In the genomic region with DNA sequence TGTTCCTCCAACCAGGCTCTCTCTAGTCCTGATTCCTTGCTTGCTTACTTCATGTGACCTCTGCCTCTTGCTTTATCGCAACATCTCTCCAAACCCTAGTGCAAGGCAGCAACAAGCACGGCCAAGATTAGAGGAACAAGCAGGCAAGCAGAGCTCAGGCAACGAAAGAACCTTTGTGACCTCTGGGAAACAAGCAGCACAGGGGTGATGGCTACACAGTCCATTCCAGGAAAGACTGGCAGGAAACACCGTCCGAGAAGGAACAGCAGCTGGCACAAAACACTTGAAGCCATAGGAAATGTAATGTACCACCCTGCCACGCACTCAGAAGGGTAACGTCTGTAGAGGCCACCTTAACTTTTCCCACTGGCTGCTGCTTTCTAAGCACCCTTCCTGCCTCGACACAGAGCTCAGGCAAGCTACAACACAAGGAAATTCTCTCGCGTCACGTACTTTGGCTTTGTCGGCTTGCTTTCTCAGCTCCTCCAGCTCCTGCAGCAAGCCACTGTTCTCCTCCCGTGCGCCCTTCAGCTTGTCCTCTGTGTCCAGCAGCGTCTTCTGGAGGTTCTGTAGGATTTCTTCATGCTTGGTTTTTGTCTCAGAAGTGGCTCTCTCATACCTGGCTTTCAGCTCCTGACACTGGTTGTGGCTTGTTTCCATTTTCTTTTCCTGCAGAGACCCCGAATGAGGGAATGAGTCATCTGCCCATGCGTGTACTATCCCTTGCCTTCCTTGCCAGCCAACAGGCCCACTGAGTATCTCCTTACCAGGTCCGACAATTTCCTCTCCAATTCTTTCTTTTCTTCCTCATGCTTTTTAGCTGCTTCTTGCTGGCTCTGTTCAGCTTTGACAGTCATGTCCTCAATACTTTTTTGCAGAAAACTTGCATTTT, we compare ENCODE assay signal across 20 cellular contexts.
DNase-seq lines count a peak whose midpoint lies in the region; ATAC-seq and TF ChIP-seq lines count a peak whose summit lies in the region.
"Had no signal": no experiment of that assay in that cellular context is flagged by ENCODE, and none has a peak within 500 bp of the region (broad histone marks: within the 10 kb centered on the region; RNA-seq: fewer than 3 reads in every experiment).

No MANE protein-coding gene starts in this region.

- H3K4me2 ChIP-seq in MM.1S (ENCODE audit: low read depth, low read length) = no peak overlapping the region

- no peaks in the 10 kb centered on the region for H3F3A ChIP-seq in MM.1S (ENCODE audit: insufficient read depth, low read length)

- no peak overlapping the region for H3K9ac ChIP-seq in MM.1S (ENCODE audit: low read length)

- no peak for TF ChIP-seq EP300 in transverse colon (IDR thresholded peaks at IDR 0.05; ENCODE audit: low read depth)

- H3K36me3 ChIP-seq in MM.1S (replicated peaks; ENCODE audit: insufficient read depth, low read length) (no peaks in the 10 kb centered on the region; the same call in 1 of the 2 replicates), transverse colon (peaks cover 0 to 67% (median 32%) of the 10 kb centered on the region in 4 donors)
- H3K36me3 ChIP-seq: ovary had no signal

- H3K27ac Mint-ChIP-seq in activated naive CD4-positive, alpha-beta T cell treated with anti-CD3 and anti-CD28 coated beads, Interleukin-2, amount 50 U/mL, for 24 hours = peak overlapping the region; percentile 63
- H3K27ac Mint-ChIP-seq in T-helper 17 cell = peak overlapping the region; percentile 88
- peak overlapping the region; percentile 39 for H3K27ac Mint-ChIP-seq in stimulated activated effector memory CD8-positive, alpha-beta T cell treated with anti-CD3 and anti-CD28 coated beads, Interleukin-12 subunit alpha, Interleukin-12 subunit beta, amount 100 ng/mL, for 72 hours

- peak overlapping the region; percentile 53 for H3K4me3 Mint-ChIP-seq in activated naive CD4-positive, alpha-beta T cell treated with anti-CD3 and anti-CD28 coated beads, Interleukin-2, amount 50 U/mL, for 24 hours
- peak overlapping the region; percentile 31 for H3K4me3 Mint-ChIP-seq in T-helper 17 cell
- no peak overlapping the region for H3K4me3 Mint-ChIP-seq in stimulated activated effector memory CD8-positive, alpha-beta T cell treated with anti-CD3 and anti-CD28 coated beads, Interleukin-12 subunit alpha, Interleukin-12 subunit beta, amount 100 ng/mL, for 72 hours

- H2AFZ ChIP-seq in MM.1S (ENCODE audit: low read length) = no peak overlapping the region

- no peak for ATAC-seq in T-helper 17 cell
- no peak for ATAC-seq in stimulated activated effector memory CD8-positive, alpha-beta T cell treated with anti-CD3 and anti-CD28 coated beads, Interleukin-12 subunit alpha, Interleukin-12 subunit beta, amount 100 ng/mL, for 72 hours

- WGBS in transverse colon (ENCODE audit: low coverage in 1 of 2), 2 donors = 80 to 90% methylated on average over 9 to 18 of the region's 18 CpGs

- H3K4me3 ChIP-seq in MM.1S (ENCODE audit: low read length) (no peak overlapping the region), transverse colon (no peak overlapping the region)
- H3K4me3 ChIP-seq: ovary, suprapubic skin had no signal

- no peaks in the 10 kb centered on the region for H3K9me3 ChIP-seq in T-helper 17 cell (ENCODE audit: control insufficient read depth, low read length, poor library complexity, severe bottlenecking)
- no peaks in the 10 kb centered on the region for H3K9me3 ChIP-seq in MM.1S (replicated peaks; ENCODE audit: insufficient read depth, low read length)
- H3K9me3 ChIP-seq in transverse colon = no peaks in the 10 kb centered on the region
- H3K9me3 ChIP-seq: ovary, suprapubic skin had no signal

- H3K27ac ChIP-seq in MM.1S (ENCODE audit: low read length) = no peak overlapping the region
- no peak overlapping the region for H3K27ac ChIP-seq in transverse colon
- H3K27ac ChIP-seq: ovary, suprapubic skin had no signal

- in situ Hi-C loops in transverse colon (cut with MboI; ENCODE audit: low pct_ligation_motif_present in 1 of 4, low pct_unique_long_range_greater_than_20kb in 1 of 4, low sequenced_read_pairs in 3 of 4) = no loop called here

- H3K79me2 ChIP-seq in MM.1S (ENCODE audit: low read length) = no peaks in the 10 kb centered on the region

- peaks cover 14% of the 10 kb centered on the region for H3K36me3 Mint-ChIP-seq in activated naive CD4-positive, alpha-beta T cell treated with anti-CD3 and anti-CD28 coated beads, Interleukin-2, amount 50 U/mL, for 24 hours
- H3K36me3 Mint-ChIP-seq in T-helper 17 cell (ENCODE audit: low read depth) = peaks cover 9% of the 10 kb centered on the region
- H3K36me3 Mint-ChIP-seq in stimulated activated effector memory CD8-positive, alpha-beta T cell treated with anti-CD3 and anti-CD28 coated beads, Interleukin-12 subunit alpha, Interleukin-12 subunit beta, amount 100 ng/mL, for 72 hours = peaks cover 98% of the 10 kb centered on the region

- DNase-seq in activated naive CD4-positive, alpha-beta T cell (lab: John Stamatoyannopoulos, UW) = no peak
- DNase-seq in T-helper 17 cell (no peak), dermis blood vessel endothelial cell (peak; percentile 81), MM.1S (no peak), OCI-M1 (lab: John Stamatoyannopoulos, UW) (no peak), transverse colon (no peak)
- DNase-seq in stimulated activated effector memory CD8-positive, alpha-beta T cell treated with anti-CD3 and anti-CD28 coated beads, Interleukin-12 subunit alpha, Interleukin-12 subunit beta, amount 100 ng/mL, for 72 hours (ENCODE audit: low spot score in 2 of 2) = no peak
- DNase-seq: activated CD4-positive, alpha-beta T cell treated with anti-CD3 and anti-CD28 coated beads, Interleukin-2, amount 50 U/mL, for 48 hours; caudate nucleus; effector CD8-positive, alpha-beta T cell; GF-D8; hypothalamus; NCI-H1694; NCI-H226; ovary; SHP77; stimulated activated CD4-positive, alpha-beta T cell treated with anti-CD3 and anti-CD28 coated beads, Interleukin-2, amount 100 ng/mL, for 48 hours; T1000 had no signal

- H3K27me3 ChIP-seq in MM.1S (replicated peaks; ENCODE audit: insufficient read depth, low read length) (no peaks in the 10 kb centered on the region), transverse colon (no peaks in the 10 kb centered on the region)
- H3K27me3 ChIP-seq: ovary, suprapubic skin had no signal

- no peak for TF ChIP-seq POLR2A in transverse colon (IDR thresholded peaks at IDR 0.05)

- no peaks in the 10 kb centered on the region for H3K27me3 Mint-ChIP-seq in activated naive CD4-positive, alpha-beta T cell treated with anti-CD3 and anti-CD28 coated beads, Interleukin-2, amount 50 U/mL, for 24 hours
- no peaks in the 10 kb centered on the region for H3K27me3 Mint-ChIP-seq in T-helper 17 cell

- H3K4me1 Mint-ChIP-seq in activated naive CD4-positive, alpha-beta T cell treated with anti-CD3 and anti-CD28 coated beads, Interleukin-2, amount 50 U/mL, for 24 hours = peaks cover 23% of the 10 kb centered on the region
- H3K4me1 Mint-ChIP-seq in T-helper 17 cell = peaks cover 16% of the 10 kb centered on the region
- H3K4me1 Mint-ChIP-seq in stimulated activated effector memory CD8-positive, alpha-beta T cell treated with anti-CD3 and anti-CD28 coated beads, Interleukin-12 subunit alpha, Interleukin-12 subunit beta, amount 100 ng/mL, for 72 hours = no peaks in the 10 kb centered on the region

- no peaks in the 10 kb centered on the region for H3K4me1 ChIP-seq in MM.1S (ENCODE audit: low read length)
- no peaks in the 10 kb centered on the region for H3K4me1 ChIP-seq in transverse colon
- H3K4me1 ChIP-seq: suprapubic skin had no signal

- TF ChIP-seq CTCF in MM.1S (IDR thresholded peaks at IDR 0.05; ENCODE audit: low read length) (no peak), transverse colon (IDR thresholded peaks at IDR 0.05) (no peak)

- H4K20me1 ChIP-seq in MM.1S (ENCODE audit: insufficient read depth, low read length) = no peaks in the 10 kb centered on the region

- H3K9me2 ChIP-seq in MM.1S (replicated peaks; ENCODE audit: insufficient read depth, low read length) = no peaks in the 10 kb centered on the region

- intact Hi-C loops in transverse colon (cut with DNase I; ENCODE audit: low total_unique reads) = no loop called here

- no peaks in the 10 kb centered on the region for H3K9me3 Mint-ChIP-seq in activated naive CD4-positive, alpha-beta T cell treated with anti-CD3 and anti-CD28 coated beads, Interleukin-2, amount 50 U/mL, for 24 hours
- H3K9me3 Mint-ChIP-seq in stimulated activated effector memory CD8-positive, alpha-beta T cell treated with anti-CD3 and anti-CD28 coated beads, Interleukin-12 subunit alpha, Interleukin-12 subunit beta, amount 100 ng/mL, for 72 hours = no peaks in the 10 kb centered on the region
